In genomic region chr9:129626944-129627297, GRCh38 we compare ENCODE assay signal across 8 cellular contexts. TPM values are rescaled to one million over a fixed set of nuclear protein-coding genes. Genes with fewer than 3 reads are reported as not detected.
A peak's percentile ranks its signal among the peaks of the same experiment; 100 is the strongest.
DNase-seq lines count a peak whose midpoint lies in the region; ATAC-seq and TF ChIP-seq lines count a peak whose summit lies in the region.

No MANE protein-coding gene starts in this region.

- H3K4me3 Mint-ChIP-seq in activated T-cell treated with anti-CD3 and anti-CD28 coated beads, Interleukin-2, amount 50 U/mL, for 72 hours, result peak overlapping the region; percentile 82 to 90

- H3K9ac ChIP-seq in skeletal muscle tissue (ENCODE audit: low read depth in 1 of 3, low read length in 3 of 3), result peak overlapping the region; percentile 96 to 99 (median 96)

- H3K27me3 ChIP-seq in HL-60 (ENCODE audit: insufficient read depth, poor library complexity, severe bottlenecking) (no peaks in the 10 kb centered on the region), skeletal muscle tissue (ENCODE audit: control insufficient read depth in 3 of 3, insufficient read depth in 3 of 3, low read length in 3 of 3) (peaks cover 0 to under 1% (median 0%) of the 10 kb centered on the region in 3 donors)

- intact Hi-C loops in left cardiac atrium (cut with DNase I), result no loop called here

- H3K36me3 ChIP-seq in skeletal muscle tissue (ENCODE audit: control insufficient read depth in 3 of 3, insufficient read depth in 3 of 3, low read length in 3 of 3), result peaks cover 0 to 10% (median 2%) of the 10 kb centered on the region in 3 donors

- peak overlapping the region; percentile 40 for H3K27ac Mint-ChIP-seq in activated T-cell treated with anti-CD3 and anti-CD28 coated beads, Interleukin-2, amount 50 U/mL, for 72 hours

- DNase-seq in GM04504 (ENCODE audit: low read depth) (peak; percentile 41), HL-60 (ENCODE audit: low read depth in 1 of 2, low spot score in 1 of 2) (no peak), left cardiac atrium (no peak), omental fat pad (ENCODE audit: low spot score) (no peak), NCI-H1436 treated with DMSO at 0.1 percent for 48 hours (lab: John Stamatoyannopoulos, UW) (no peak)
- no peak for DNase-seq in activated T-cell treated with anti-CD3 and anti-CD28 coated beads, Interleukin-2, amount 50 U/mL, for 72 hours

- peaks cover 68% of the 10 kb centered on the region for H3K4me1 Mint-ChIP-seq in activated T-cell treated with anti-CD3 and anti-CD28 coated beads, Interleukin-2, amount 50 U/mL, for 72 hours (ENCODE audit: low read depth)

- no peak for TF ChIP-seq CTCF in HL-60 (IDR thresholded peaks at IDR 0.05; ENCODE audit: insufficient read depth, low read length)
- no peak for TF ChIP-seq CTCF in omental fat pad (IDR thresholded peaks at IDR 0.05)

- H3K4me1 ChIP-seq in skeletal muscle tissue (ENCODE audit: control insufficient read depth in 3 of 3, insufficient read depth in 3 of 3, low read length in 3 of 3), result peaks cover 54 to 59% (median 58%) of the 10 kb centered on the region in 3 donors

- peak overlapping the region; percentile 95 for H3K27ac ChIP-seq in HL-60 (replicated peaks)
- peak overlapping the region; percentile 98 for H3K27ac ChIP-seq in skeletal muscle tissue (ENCODE audit: low read depth, low read length)

- H3K9me3 ChIP-seq in skeletal muscle tissue (ENCODE audit: control insufficient read depth in 3 of 3, low read length in 3 of 3), result no peaks in the 10 kb centered on the region

- peaks cover 11% of the 10 kb centered on the region for H3K27me3 Mint-ChIP-seq in activated T-cell treated with anti-CD3 and anti-CD28 coated beads, Interleukin-2, amount 50 U/mL, for 72 hours (ENCODE audit: low read depth)

- H3K9me3 Mint-ChIP-seq in activated T-cell treated with anti-CD3 and anti-CD28 coated beads, Interleukin-2, amount 50 U/mL, for 72 hours, result no peaks in the 10 kb centered on the region

- peaks cover 0 to 6% of the 10 kb centered on the region in 2 donors for H3K36me3 Mint-ChIP-seq in activated T-cell treated with anti-CD3 and anti-CD28 coated beads, Interleukin-2, amount 50 U/mL, for 72 hours (ENCODE audit: insufficient read depth in 2 of 2)

- H3K4me3 ChIP-seq in HL-60 (replicated peaks; ENCODE audit: insufficient read depth, low read length), result peak overlapping the region; percentile 77
- H3K4me3 ChIP-seq in skeletal muscle tissue (ENCODE audit: low read length in 3 of 3), result peak overlapping the region; percentile 95 to 99 (median 97)

- peak; percentile 9 to 29 for ATAC-seq in activated T-cell treated with anti-CD3 and anti-CD28 coated beads, Interleukin-2, amount 50 U/mL, for 72 hours (replicated peaks in 1 of 2)
- ATAC-seq in left cardiac atrium (peak; percentile 1 to 23), GM18867 (IDR thresholded peaks at IDR 0.05; ENCODE audit: unreplicated experiment) (no peak), omental fat pad (ENCODE audit: low FRiP score) (no peak)

RNA-seq across cellular contexts. Expression of gene NTMT1, which starts 1.0 kb away (rescaled TPM):
- total RNA-seq in activated T-cell treated with anti-CD3 and anti-CD28 coated beads, Interleukin-2, amount 50 U/mL, for 72 hours, result 10 to 100 TPM; 39.3 to 51.9 TPM
- total RNA-seq in left cardiac atrium (10 to 100 TPM; 43.4 to 53.8 TPM), skeletal muscle tissue (18.8 TPM), omental fat pad (10 to 100 TPM; 15.8 to 37.9 (median 20.3) TPM)

RNA-seq across cellular contexts. Expression of gene C9orf50, which starts 6.0 kb away (rescaled TPM):
- total RNA-seq in activated T-cell treated with anti-CD3 and anti-CD28 coated beads, Interleukin-2, amount 50 U/mL, for 72 hours, result under 1 TPM in 1 of 2 donors, not detected in 1; 0.31 TPM
- total RNA-seq in left cardiac atrium (not detected), skeletal muscle tissue (not detected), omental fat pad (not detected)

RNA-seq across cellular contexts. Expression of gene ASB6, which starts 15.0 kb away (rescaled TPM):
- 10 to 100 TPM; 16.9 to 20.2 TPM for total RNA-seq in activated T-cell treated with anti-CD3 and anti-CD28 coated beads, Interleukin-2, amount 50 U/mL, for 72 hours
- total RNA-seq in left cardiac atrium (10 to 100 TPM in 1 of 2 donors, 1 to 10 TPM in 1; 8.3 to 11.6 TPM), skeletal muscle tissue (4.2 TPM), omental fat pad (10 to 100 TPM; 14.5 to 35.4 (median 16.3) TPM)

RNA-seq across cellular contexts. Expression of gene PRRX2, which starts 38.5 kb away (rescaled TPM):
- total RNA-seq in activated T-cell treated with anti-CD3 and anti-CD28 coated beads, Interleukin-2, amount 50 U/mL, for 72 hours, result 1 to 10 TPM; 3.3 to 6.1 TPM
- total RNA-seq in left cardiac atrium, result 1 to 10 TPM; 1.8 to 5.3 TPM
- total RNA-seq in skeletal muscle tissue, result 3.1 TPM
- 1 to 10 TPM; 3.6 to 7.3 (median 4.0) TPM for total RNA-seq in omental fat pad

Comparison
In these comparisons a context has a peak if more than half of its experiments do, and no peak if none do; other contexts are left out.
1. ATAC-seq: peak in activated T-cell treated with anti-CD3 and anti-CD28 coated beads, Interleukin-2, amount 50 U/mL, for 72 hours (2 of 2) and left cardiac atrium (2 of 2); none in GM18867 (single experiment) and omental fat pad (single experiment).